In the genomic region with DNA sequence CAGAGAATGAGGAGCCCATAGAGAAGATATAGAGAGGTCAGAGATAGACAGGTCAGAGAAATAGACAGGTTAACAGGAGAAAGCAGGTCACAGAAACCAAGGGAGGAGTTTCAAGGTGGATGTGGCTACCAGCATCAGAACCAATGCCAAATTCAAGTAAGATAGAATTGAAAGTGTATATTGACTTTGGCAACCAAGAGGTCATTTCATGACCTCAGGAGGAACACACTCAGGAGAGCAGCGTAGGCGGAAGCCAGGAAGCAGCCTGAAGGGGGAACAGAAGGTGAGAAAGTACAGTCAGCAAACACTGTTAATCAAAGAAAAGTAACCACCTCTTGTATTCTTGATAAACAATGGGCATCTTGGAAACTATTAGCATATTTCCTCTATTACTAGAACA, we compare ENCODE assay signal across 16 cellular contexts. TPM values are rescaled to one million over a fixed set of nuclear protein-coding genes. Genes with fewer than 3 reads are reported as not detected.
A peak's percentile ranks its signal among the peaks of the same experiment; 100 is the strongest.
DNase-seq lines count a peak whose midpoint lies in the region; ATAC-seq and TF ChIP-seq lines count a peak whose summit lies in the region.
"Had no signal": no experiment of that assay in that cellular context is flagged by ENCODE, and none has a peak within 500 bp of the region (broad histone marks: within the 10 kb centered on the region; RNA-seq: fewer than 3 reads in every experiment).

No MANE protein-coding gene starts in this region.

- TF ChIP-seq CTCF in nephron progenitor cell (IDR thresholded peaks at IDR 0.05): no peak

- peaks cover 46% of the 10 kb centered on the region for H3K4me1 Mint-ChIP-seq in activated T-cell treated with anti-CD3 and anti-CD28 coated beads, Interleukin-2, amount 50 U/mL, for 24 hours (ENCODE audit: low read depth)
- H3K4me1 Mint-ChIP-seq in T-helper 1 cell treated with Interleukin-12 subunit alpha and Interleukin-12 subunit beta and Interleukin-4 antibody, amounts not matched to agents 30 μg/mL and 1 μg/mL, for 36 hours (ENCODE audit: low read depth): peaks cover 42% of the 10 kb centered on the region
- no peaks in the 10 kb centered on the region for H3K4me1 Mint-ChIP-seq in nephron progenitor cell

- H3K9me3 Mint-ChIP-seq in activated T-cell treated with anti-CD3 and anti-CD28 coated beads, Interleukin-2, amount 50 U/mL, for 24 hours: no peaks in the 10 kb centered on the region
- no peaks in the 10 kb centered on the region for H3K9me3 Mint-ChIP-seq in T-helper 1 cell treated with Interleukin-12 subunit alpha and Interleukin-12 subunit beta and Interleukin-4 antibody, amounts not matched to agents 30 μg/mL and 1 μg/mL, for 36 hours
- no peaks in the 10 kb centered on the region for H3K9me3 Mint-ChIP-seq in nephron progenitor cell
- H3K9me3 Mint-ChIP-seq: CD14-positive monocyte had no signal

- no peaks in the 10 kb centered on the region for H3K27me3 Mint-ChIP-seq in activated T-cell treated with anti-CD3 and anti-CD28 coated beads, Interleukin-2, amount 50 U/mL, for 24 hours
- no peaks in the 10 kb centered on the region for H3K27me3 Mint-ChIP-seq in T-helper 1 cell treated with Interleukin-12 subunit alpha and Interleukin-12 subunit beta and Interleukin-4 antibody, amounts not matched to agents 30 μg/mL and 1 μg/mL, for 36 hours (ENCODE audit: low read depth)
- H3K27me3 Mint-ChIP-seq in nephron progenitor cell (ENCODE audit: low read depth, poor library complexity): peaks cover 3% of the 10 kb centered on the region

- no peak overlapping the region for H3K4me3 Mint-ChIP-seq in activated T-cell treated with anti-CD3 and anti-CD28 coated beads, Interleukin-2, amount 50 U/mL, for 24 hours
- H3K4me3 Mint-ChIP-seq in T-helper 1 cell treated with Interleukin-12 subunit alpha and Interleukin-12 subunit beta and Interleukin-4 antibody, amounts not matched to agents 30 μg/mL and 1 μg/mL, for 36 hours: no peak overlapping the region
- no peak overlapping the region for H3K4me3 Mint-ChIP-seq in nephron progenitor cell
- H3K4me3 Mint-ChIP-seq: CD14-positive monocyte had no signal

- peaks cover 74% of the 10 kb centered on the region for H3K36me3 Mint-ChIP-seq in activated T-cell treated with anti-CD3 and anti-CD28 coated beads, Interleukin-2, amount 50 U/mL, for 24 hours (ENCODE audit: low read depth)
- peaks cover 48% of the 10 kb centered on the region for H3K36me3 Mint-ChIP-seq in T-helper 1 cell treated with Interleukin-12 subunit alpha and Interleukin-12 subunit beta and Interleukin-4 antibody, amounts not matched to agents 30 μg/mL and 1 μg/mL, for 36 hours (ENCODE audit: low read depth)
- peaks cover 41% of the 10 kb centered on the region for H3K36me3 Mint-ChIP-seq in nephron progenitor cell (ENCODE audit: low read depth)

- DNase-seq in activated T-cell treated with anti-CD3 and anti-CD28 coated beads, Interleukin-2, amount 50 U/mL, for 24 hours: no peak
- no peak for DNase-seq in activated T-cell treated with anti-CD3 and anti-CD28 coated beads, Interleukin-2, amount 50 U/mL, for 48 hours
- peak; percentile 46 for DNase-seq in dermis blood vessel endothelial cell
- no peak for DNase-seq in nephron progenitor cell
- DNase-seq in GDM1 (lab: John Stamatoyannopoulos, UW): no peak
- no peak for DNase-seq in hypothalamus (lab: John Stamatoyannopoulos, UW)
- DNase-seq: DMS53, GM23248, NCI-H1930, NCI-H2171, NCI-H446 treated with DMSO at 0.1 percent for 48 hours, NCI-H748 treated with DMSO at 0.1 percent for 48 hours had no signal

- H3K27ac Mint-ChIP-seq in activated T-cell treated with anti-CD3 and anti-CD28 coated beads, Interleukin-2, amount 50 U/mL, for 24 hours: peak overlapping the region; percentile 6
- peak overlapping the region; percentile 53 for H3K27ac Mint-ChIP-seq in T-helper 1 cell treated with Interleukin-12 subunit alpha and Interleukin-12 subunit beta and Interleukin-4 antibody, amounts not matched to agents 30 μg/mL and 1 μg/mL, for 36 hours
- peak overlapping the region; percentile 20 for H3K27ac Mint-ChIP-seq in nephron progenitor cell

- ATAC-seq in GM18868 (IDR thresholded peaks at IDR 0.05; ENCODE audit: unreplicated experiment): no peak
- ATAC-seq: HCT116 had no signal

RNA-seq across cellular contexts. Expression of a gene that starts 33.9 kb away (rescaled TPM):
- total RNA-seq in dermis blood vessel endothelial cell: 0.37 and 0.51 TPM in 2 replicates
- total RNA-seq: GM23248 had no signal
